In the genomic region with DNA sequence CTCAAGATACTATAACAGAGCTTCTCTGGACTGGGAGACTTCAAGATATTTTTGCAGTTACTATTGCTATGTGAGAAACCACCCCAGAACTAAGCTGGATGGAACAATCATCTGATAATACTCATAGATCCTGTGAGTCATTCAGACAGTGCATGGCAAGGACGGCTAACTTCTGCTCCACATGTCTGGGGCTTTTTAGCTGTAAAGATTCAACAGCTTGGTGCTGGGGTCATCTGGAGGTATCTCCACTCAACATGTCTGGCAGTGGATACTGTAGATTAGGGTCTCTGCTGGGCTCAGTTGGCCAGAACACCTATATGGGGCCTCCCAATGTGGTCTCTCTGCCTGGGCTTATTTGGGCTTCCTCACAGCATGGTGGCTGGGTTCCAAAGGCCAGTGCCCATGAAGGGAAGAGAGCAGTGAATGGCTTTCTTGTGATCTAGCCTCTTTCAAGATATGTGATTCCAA, we compare ENCODE assay signal across 11 cellular contexts.
DNase-seq lines count a peak whose midpoint lies in the region; TF ChIP-seq lines count a peak whose summit lies in the region.
"Had no signal": no experiment of that assay in that cellular context is flagged by ENCODE, and none has a peak within 500 bp of the region (broad histone marks: within the 10 kb centered on the region; RNA-seq: fewer than 3 reads in every experiment).

No MANE protein-coding gene starts in this region.

- no peak overlapping the region for H3K4me3 Mint-ChIP-seq in CD8-positive, alpha-beta memory T cell
- H3K4me3 Mint-ChIP-seq in glutamatergic neuron (ENCODE audit: unreplicated experiment) = no peak overlapping the region
- H3K4me3 Mint-ChIP-seq: activated T-helper 1 cell treated with anti-CD3 and anti-CD28 coated beads, Interleukin-12 subunit alpha, Interleukin-12 subunit beta, Interleukin-2, Interleukin-4 antibody, amounts not matched to agents 30 ng/mL and 10 ng/mL and 1 ng/mL, durations not matched to agents 14 hours and 24 hours and 36 hours; CD8-positive, alpha-beta T cell; central memory CD8-positive, alpha-beta T cell had no signal

- H3K36me3 Mint-ChIP-seq in CD8-positive, alpha-beta memory T cell = no peaks in the 10 kb centered on the region
- no peaks in the 10 kb centered on the region for H3K36me3 Mint-ChIP-seq in glutamatergic neuron (ENCODE audit: unreplicated experiment)
- H3K36me3 Mint-ChIP-seq: CD8-positive, alpha-beta T cell had no signal

- H3K9me3 Mint-ChIP-seq in CD8-positive, alpha-beta memory T cell = peaks cover 0 to 2% (median 0%) of the 10 kb centered on the region in 5 donors
- H3K9me3 Mint-ChIP-seq in glutamatergic neuron (ENCODE audit: unreplicated experiment) = peaks cover 2% of the 10 kb centered on the region
- H3K9me3 Mint-ChIP-seq: activated T-helper 1 cell treated with anti-CD3 and anti-CD28 coated beads, Interleukin-12 subunit alpha, Interleukin-12 subunit beta, Interleukin-2, Interleukin-4 antibody, amounts not matched to agents 30 ng/mL and 10 ng/mL and 1 ng/mL, durations not matched to agents 14 hours and 24 hours and 36 hours; CD8-positive, alpha-beta T cell; central memory CD8-positive, alpha-beta T cell had no signal

- no peaks in the 10 kb centered on the region for H4K20me1 ChIP-seq in osteoblast (ENCODE audit: insufficient read depth, low read length)

- CTCF ChIA-PET in CD8-positive, alpha-beta memory T cell (lab: Charles Lee) = no interaction called here

- H3K27me3 ChIP-seq in CD8-positive, alpha-beta memory T cell (ENCODE audit: insufficient read depth, low read length, poor library complexity, severe bottlenecking) = no peaks in the 10 kb centered on the region
- H3K27me3 ChIP-seq in osteoblast (ENCODE audit: insufficient read depth, low read length) = no peaks in the 10 kb centered on the region

- no peak for DNase-seq in CD8-positive, alpha-beta memory T cell
- DNase-seq in OCI-M1 (lab: John Stamatoyannopoulos, UW) (peak; percentile 67), osteoblast (ENCODE audit: insufficient read length, low spot score, missing footprints) (peak; percentile 75), glutamatergic neuron (no peak), anterior cingulate cortex (lab: John Stamatoyannopoulos, UW) (no peak), DMS153 treated with DMSO at 0.1 percent for 48 hours (lab: John Stamatoyannopoulos, UW; ENCODE audit: unreplicated experiment) (no peak), DMS53 (lab: John Stamatoyannopoulos, UW) (no peak)
- DNase-seq: CD8-positive, alpha-beta T cell had no signal

- no peaks in the 10 kb centered on the region for H3K9me3 ChIP-seq in CD8-positive, alpha-beta memory T cell (ENCODE audit: low read length)
- H3K9me3 ChIP-seq in osteoblast (ENCODE audit: low read depth, low read length) = no peaks in the 10 kb centered on the region

- H2AFZ ChIP-seq in osteoblast (ENCODE audit: low read length) = peak overlapping the region; percentile 18

- H3K4me1 Mint-ChIP-seq in CD8-positive, alpha-beta memory T cell = no peaks in the 10 kb centered on the region
- no peaks in the 10 kb centered on the region for H3K4me1 Mint-ChIP-seq in glutamatergic neuron (ENCODE audit: low read depth, unreplicated experiment)
- H3K4me1 Mint-ChIP-seq: central memory CD8-positive, alpha-beta T cell had no signal

- TF ChIP-seq CTCF in osteoblast (IDR thresholded peaks at IDR 0.05; ENCODE audit: extremely low read depth, low read depth, low read length) (no peak), glutamatergic neuron (IDR thresholded peaks at IDR 0.05; ENCODE audit: partially characterized antibody, unreplicated experiment) (no peak)

- no peak overlapping the region for H3K4me3 ChIP-seq in CD8-positive, alpha-beta memory T cell (ENCODE audit: low read length)
- H3K4me3 ChIP-seq in osteoblast (ENCODE audit: insufficient read depth, low read length) = no peak overlapping the region

- peaks cover 6% of the 10 kb centered on the region in 2 donors for H3K27me3 Mint-ChIP-seq in CD8-positive, alpha-beta memory T cell
- H3K27me3 Mint-ChIP-seq in glutamatergic neuron (ENCODE audit: unreplicated experiment) = no peaks in the 10 kb centered on the region
- H3K27me3 Mint-ChIP-seq: central memory CD8-positive, alpha-beta T cell had no signal

- H3K27ac ChIP-seq in CD8-positive, alpha-beta memory T cell (ENCODE audit: low read depth, low read length) = peak overlapping the region; percentile 9
- H3K27ac ChIP-seq in cingulate gyrus (ENCODE audit: low read depth, low read length) (peak overlapping the region; percentile 32), osteoblast (ENCODE audit: low read depth, low read length) (peak overlapping the region; percentile 92)

- POLR2A ChIA-PET in CD8-positive, alpha-beta memory T cell (lab: Charles Lee) = no interaction called here

- H3K79me2 ChIP-seq in osteoblast (ENCODE audit: insufficient read depth, low read length) = no peaks in the 10 kb centered on the region

- peak overlapping the region; percentile 30 for H3K4me2 ChIP-seq in osteoblast (ENCODE audit: insufficient read depth, low read length)

- H3K27ac Mint-ChIP-seq in CD8-positive, alpha-beta memory T cell = no peak overlapping the region
- H3K27ac Mint-ChIP-seq in glutamatergic neuron (ENCODE audit: unreplicated experiment) = no peak overlapping the region
- H3K27ac Mint-ChIP-seq: activated T-helper 1 cell treated with anti-CD3 and anti-CD28 coated beads, Interleukin-12 subunit alpha, Interleukin-12 subunit beta, Interleukin-2, Interleukin-4 antibody, amounts not matched to agents 30 ng/mL and 10 ng/mL and 1 ng/mL, durations not matched to agents 14 hours and 24 hours and 36 hours; CD8-positive, alpha-beta T cell had no signal

- H3K36me3 ChIP-seq in CD8-positive, alpha-beta memory T cell (ENCODE audit: insufficient read depth, low read length) = no peaks in the 10 kb centered on the region
- no peaks in the 10 kb centered on the region for H3K36me3 ChIP-seq in osteoblast (ENCODE audit: insufficient read depth, low read length)

- H3K4me1 ChIP-seq in CD8-positive, alpha-beta memory T cell (ENCODE audit: insufficient read depth, low read length) = no peaks in the 10 kb centered on the region
- H3K4me1 ChIP-seq in osteoblast (ENCODE audit: insufficient read depth, low read length) = peaks cover 27% of the 10 kb centered on the region

Comparison
In these comparisons a context has a peak if more than half of its experiments do, and no peak if none do; other contexts are left out.
1. DNase-seq: peak in OCI-M1 (single experiment) and osteoblast (single experiment); none in CD8-positive, alpha-beta memory T cell (0 of 5), glutamatergic neuron (single experiment), anterior cingulate cortex (0 of 58), DMS153 treated with DMSO at 0.1 percent for 48 hours (single experiment) and DMS53 (single experiment).
2. H3K27ac ChIP-seq: peak in every context shown above with its lines; median percentile 92 in osteoblast; 32 in cingulate gyrus; 9 in CD8-positive, alpha-beta memory T cell.